In genomic region chr1:61287734-61288133, GRCh38 we compare ENCODE assay signal across 1 cellular context.
TF ChIP-seq lines count a peak whose summit lies in the region.

No MANE protein-coding gene starts in this region.

TF ChIP-seq in HepG2, 621 proteins besides CTCF, POLR2A, EP300 and RAD21 (continued from another document):
- TF ChIP-seq NFE2L1 (CRISPR knock-in tag; IDR thresholded peaks at IDR 0.05; ENCODE audit: borderline replicate concordance) (no peak), ZMYM2 (CRISPR knock-in tag; IDR thresholded peaks at IDR 0.05) (no peak), ZNF7 (CRISPR knock-in tag; IDR thresholded peaks at IDR 0.05) (no peak), PBX2 (CRISPR knock-in tag; IDR thresholded peaks at IDR 0.05) (no peak), ZNF549 (CRISPR knock-in tag; IDR thresholded peaks at IDR 0.05) (no peak), ZNF44 (CRISPR knock-in tag; IDR thresholded peaks at IDR 0.05) (no peak)
